ENCODE assay signal across 15 cellular contexts in genomic region chrX:107290019-107290418, GRCh38.
DNase-seq lines count a peak whose midpoint lies in the region; ATAC-seq and TF ChIP-seq lines count a peak whose summit lies in the region.
"Had no signal": no experiment of that assay in that cellular context is flagged by ENCODE, and none has a peak within 500 bp of the region (broad histone marks: within the 10 kb centered on the region; RNA-seq: fewer than 3 reads in every experiment).

No MANE protein-coding gene starts in this region.

- no peaks in the 10 kb centered on the region for H3K4me1 Mint-ChIP-seq in MCF 10A (ENCODE audit: insufficient read depth, unreplicated experiment)
- H3K4me1 Mint-ChIP-seq: B cell had no signal

- H3K27ac ChIP-seq in mammary epithelial cell (ENCODE audit: insufficient read depth, low read depth, low read length) = no peak overlapping the region
- H3K27ac ChIP-seq: BLaER1 treated with 17β-estradiol and CSF1 and Interleukin-3, amounts not matched to agents 10 nM and 100 nM had no signal

- H4K20me1 ChIP-seq in mammary epithelial cell (ENCODE audit: insufficient read depth, low read length) = no peaks in the 10 kb centered on the region
- H4K20me1 ChIP-seq: BLaER1 treated with 17β-estradiol and CSF1 and Interleukin-3, amounts not matched to agents 10 nM and 100 nM had no signal

- no peak for TF ChIP-seq CTCF in MCF 10A (IDR thresholded peaks at IDR 0.05; ENCODE audit: unreplicated experiment)
- peak in 1 of 2 donors; percentile 6 for TF ChIP-seq CTCF in mammary epithelial cell (conservative IDR thresholded peaks at IDR 0.05 in 1 of 2, IDR thresholded peaks at IDR 0.05 in 1 of 2; ENCODE audit: extremely low read depth in 1 of 2, insufficient read depth in 1 of 2, low read depth in 1 of 2, low read length in 2 of 2)
- TF ChIP-seq CTCF in epithelial cell of esophagus (IDR thresholded peaks at IDR 0.05; ENCODE audit: insufficient read depth, low read depth, low read length, missing control alignments) = no peak

- H3K9me3 ChIP-seq in mammary epithelial cell (replicated peaks; ENCODE audit: insufficient read depth, low read length) = no peaks in the 10 kb centered on the region

- H2AFZ ChIP-seq in mammary epithelial cell (ENCODE audit: low read depth, low read length) = no peak overlapping the region

- intact Hi-C loops in MCF 10A (cut with micrococcal nuclease) = loop anchor here (5.0 kb wide), 1 partner anchor 263 kb away; no protein-coding TSS in a partner anchor
- intact Hi-C loops in mammary epithelial cell (cut with micrococcal nuclease) = loop anchor here (1.0 kb wide), 1 partner anchor 265 kb away; no protein-coding TSS in a partner anchor

- no peaks in the 10 kb centered on the region for H3K79me2 ChIP-seq in mammary epithelial cell (ENCODE audit: insufficient read depth, low read length)

- no peaks in the 10 kb centered on the region for H3K27me3 ChIP-seq in mammary epithelial cell (ENCODE audit: insufficient read depth, low read length)

- ATAC-seq in activated naive CD4-positive, alpha-beta T cell treated with anti-CD3 and anti-CD28 coated beads, Interleukin-2, amount 50 U/mL, for 72 hours = no peak
- ATAC-seq: CD8-positive, alpha-beta T cell; HepG2 had no signal

- H3K4me3 ChIP-seq in mammary epithelial cell (replicated peaks in 1 of 3; ENCODE audit: insufficient read depth in 1 of 3, low read depth in 2 of 3, low read length in 3 of 3) = no peak overlapping the region
- no peak overlapping the region for H3K4me3 ChIP-seq in epithelial cell of esophagus (ENCODE audit: low read length)
- H3K4me3 ChIP-seq: BLaER1 treated with 17β-estradiol and CSF1 and Interleukin-3, amounts not matched to agents 10 nM and 100 nM had no signal

- H3K4me2 ChIP-seq in mammary epithelial cell (ENCODE audit: insufficient read depth, low read depth, low read length) = no peak overlapping the region
- H3K4me2 ChIP-seq: BLaER1 treated with 17β-estradiol and CSF1 and Interleukin-3, amounts not matched to agents 10 nM and 100 nM had no signal

- POLR2A ChIA-PET in MCF 10A (lab: Yijun Ruan, JAX) = interaction anchor here (1.1 kb wide), 1 partner anchor 13 kb away, joined by 3 read pairs; no protein-coding TSS in a partner anchor

- no peak overlapping the region for H3K9ac ChIP-seq in mammary epithelial cell (ENCODE audit: insufficient read depth, low read length)
- H3K9ac ChIP-seq: BLaER1 treated with 17β-estradiol and CSF1 and Interleukin-3, amounts not matched to agents 10 nM and 100 nM had no signal

- DNase-seq in MCF 10A (ENCODE audit: unreplicated experiment) (peak; percentile 4), mammary epithelial cell (no peak), OCI-M1 (lab: John Stamatoyannopoulos, UW) (peak; percentile 1), epithelial cell of esophagus (ENCODE audit: low read depth) (peak; percentile 1), dedifferentiated amniotic fluid mesenchymal stem cell (ENCODE audit: extremely low spot score) (no peak)
- no peak for DNase-seq in activated naive CD4-positive, alpha-beta T cell (lab: John Stamatoyannopoulos, UW)
- DNase-seq in activated naive CD4-positive, alpha-beta T cell treated with Interleukin-2 at 50 U/mL for 16 hours = no peak
- no peak for DNase-seq in activated naive CD4-positive, alpha-beta T cell treated with anti-CD3 and anti-CD28 coated beads, Interleukin-2, amount 50 U/mL, for 72 hours (ENCODE audit: low spot score in 2 of 2)
- DNase-seq: 8988T; Calu3; CD8-positive, alpha-beta T cell; H9 had no signal

- BruUV-seq in MCF 10A (replicated peaks; lab: Mats Ljungman, UMichigan) (no TSS peak), mammary epithelial cell (replicated peaks; lab: Mats Ljungman, UMichigan) (no TSS peak)

- no peak overlapping the region for H3K4me3 Mint-ChIP-seq in MCF 10A (ENCODE audit: unreplicated experiment)
- H3K4me3 Mint-ChIP-seq: B cell; CD8-positive, alpha-beta T cell; H9 had no signal

- H3K27ac Mint-ChIP-seq in MCF 10A (ENCODE audit: low read depth, unreplicated experiment) = no peak overlapping the region
- no peak overlapping the region for H3K27ac Mint-ChIP-seq in activated naive CD4-positive, alpha-beta T cell treated with anti-CD3 and anti-CD28 coated beads, Interleukin-2, amount 50 U/mL, for 72 hours
- H3K27ac Mint-ChIP-seq: B cell; CD8-positive, alpha-beta T cell; H9 had no signal

- dilution Hi-C loops in mammary epithelial cell (cut with HindIII; ENCODE audit: low sequenced_read_pairs) = no loop called here

- no peaks in the 10 kb centered on the region for H3K9me3 Mint-ChIP-seq in MCF 10A (ENCODE audit: unreplicated experiment)
- H3K9me3 Mint-ChIP-seq in activated naive CD4-positive, alpha-beta T cell treated with anti-CD3 and anti-CD28 coated beads, Interleukin-2, amount 50 U/mL, for 72 hours = no peaks in the 10 kb centered on the region
- H3K9me3 Mint-ChIP-seq: CD8-positive, alpha-beta T cell had no signal

- H3K36me3 ChIP-seq in mammary epithelial cell (ENCODE audit: insufficient read depth, low read length) = no peaks in the 10 kb centered on the region
- H3K36me3 ChIP-seq: BLaER1 treated with 17β-estradiol and CSF1 and Interleukin-3, amounts not matched to agents 10 nM and 100 nM had no signal

- no peaks in the 10 kb centered on the region for H3K36me3 Mint-ChIP-seq in MCF 10A (ENCODE audit: insufficient read depth, unreplicated experiment)
- H3K36me3 Mint-ChIP-seq in activated naive CD4-positive, alpha-beta T cell treated with anti-CD3 and anti-CD28 coated beads, Interleukin-2, amount 50 U/mL, for 72 hours = no peaks in the 10 kb centered on the region
- H3K36me3 Mint-ChIP-seq: CD8-positive, alpha-beta T cell had no signal

- in situ Hi-C loops in mammary epithelial cell (cut with MboI; ENCODE audit: low sequenced_read_pairs in 2 of 2) = no loop called here

- WGBS in mammary epithelial cell (ENCODE audit: low coverage, missing lambda C conversion rate) = 67% methylated on average over 2 of the region's 2 CpGs

- no peaks in the 10 kb centered on the region for H3K4me1 ChIP-seq in mammary epithelial cell (ENCODE audit: insufficient read depth, low read length)
- H3K4me1 ChIP-seq: BLaER1 treated with 17β-estradiol and CSF1 and Interleukin-3, amounts not matched to agents 10 nM and 100 nM had no signal

- H3K27me3 Mint-ChIP-seq in MCF 10A (ENCODE audit: insufficient read depth, unreplicated experiment) = peaks cover 50% of the 10 kb centered on the region
- H3K27me3 Mint-ChIP-seq: B cell had no signal

- CTCF ChIA-PET in MCF 10A (lab: Yijun Ruan, JAX) = interaction anchor here (0.7 kb wide), 1 partner anchor 176 kb away, joined by 3 read pairs; no protein-coding TSS in a partner anchor
- CTCF ChIA-PET in mammary epithelial cell (lab: Charles Lee; ENCODE audit: low non-redundant PET) = no interaction called here

Comparison
In these comparisons a context has a peak if more than half of its experiments do, and no peak if none do; other contexts are left out.
1. DNase-seq: peak in MCF 10A (single experiment), OCI-M1 (single experiment) and epithelial cell of esophagus (single experiment); none in mammary epithelial cell (single experiment), activated naive CD4-positive, alpha-beta T cell (0 of 4), activated naive CD4-positive, alpha-beta T cell treated with Interleukin-2 at 50 U/mL for 16 hours (single experiment), dedifferentiated amniotic fluid mesenchymal stem cell (single experiment) and activated naive CD4-positive, alpha-beta T cell treated with anti-CD3 and anti-CD28 coated beads, Interleukin-2, amount 50 U/mL, for 72 hours (0 of 2).